Comparison of ENCODE assay signal across 10 cellular contexts in genomic region chr12:101941306-101942000, GRCh38.
A peak's percentile ranks its signal among the peaks of the same experiment; 100 is the strongest.
DNase-seq lines count a peak whose midpoint lies in the region; ATAC-seq and TF ChIP-seq lines count a peak whose summit lies in the region.
"Had no signal": no experiment of that assay in that cellular context is flagged by ENCODE, and none has a peak within 500 bp of the region (broad histone marks: within the 10 kb centered on the region; RNA-seq: fewer than 3 reads in every experiment).

No MANE protein-coding gene starts in this region.

- H4K20me1 ChIP-seq in OCI-LY3 (ENCODE audit: insufficient read depth, low read length), result peaks cover 8% of the 10 kb centered on the region; the same call in 1 of the 2 replicates

- H3K4me2 ChIP-seq in OCI-LY3 (ENCODE audit: low read length), result peak overlapping the region; percentile 46

- ATAC-seq in GM19328 (IDR thresholded peaks at IDR 0.05; ENCODE audit: unreplicated experiment), result peak; percentile 77
- peak; percentile 87 for ATAC-seq in HG02885 (IDR thresholded peaks at IDR 0.05; ENCODE audit: poor library complexity, unreplicated experiment)
- peak; percentile 94 to 96 for ATAC-seq in stimulated activated naive B cell treated with anti-CD40 and anti-IgM and Interleukin-4, amounts not matched to agents 10 μg/mL and 1 μg/mL and 100 μg/mL, for 72 hours (replicated peaks)
- ATAC-seq in sciatic nerve, result no peak

- peak overlapping the region; percentile 1; the same call in 1 of the 2 replicates for H3K4me3 ChIP-seq in OCI-LY3 (ENCODE audit: low read length)
- H3K4me3 ChIP-seq: cardiac muscle cell, spleen had no signal

- intact Hi-C loops in sciatic nerve (cut with DNase I), result no loop called here

- H3K36me3 ChIP-seq in OCI-LY3 (replicated peaks; ENCODE audit: low read depth, low read length), result peaks cover 61% of the 10 kb centered on the region
- H3K36me3 ChIP-seq: cardiac muscle cell, spleen had no signal

- H3K79me2 ChIP-seq in OCI-LY3 (ENCODE audit: low read length), result peaks cover 66% of the 10 kb centered on the region

- peak overlapping the region; percentile 27 for H3K27ac Mint-ChIP-seq in stimulated activated naive B cell treated with anti-CD40 and anti-IgM and Interleukin-4, amounts not matched to agents 10 μg/mL and 1 μg/mL and 100 μg/mL, for 72 hours

- H3K4me1 Mint-ChIP-seq in stimulated activated naive B cell treated with anti-CD40 and anti-IgM and Interleukin-4, amounts not matched to agents 10 μg/mL and 1 μg/mL and 100 μg/mL, for 72 hours, result peaks cover 29 to 59% of the 10 kb centered on the region in 2 donors

- no peak overlapping the region for H3K4me3 Mint-ChIP-seq in stimulated activated naive B cell treated with anti-CD40 and anti-IgM and Interleukin-4, amounts not matched to agents 10 μg/mL and 1 μg/mL and 100 μg/mL, for 72 hours

- no peaks in the 10 kb centered on the region for H3K27me3 Mint-ChIP-seq in stimulated activated naive B cell treated with anti-CD40 and anti-IgM and Interleukin-4, amounts not matched to agents 10 μg/mL and 1 μg/mL and 100 μg/mL, for 72 hours

- TF ChIP-seq CTCF in OCI-LY3 (IDR thresholded peaks at IDR 0.05; ENCODE audit: low read depth, low read length), result no peak

- H3K4me1 ChIP-seq in OCI-LY3 (ENCODE audit: low read length), result peaks cover 59% of the 10 kb centered on the region

- H2AFZ ChIP-seq in OCI-LY3 (ENCODE audit: low read depth, low read length), result no peak overlapping the region

- H3K27me3 ChIP-seq in OCI-LY3 (ENCODE audit: low read depth, low read length), result no peaks in the 10 kb centered on the region
- H3K27me3 ChIP-seq: cardiac muscle cell, spleen had no signal

- DNase-seq in stimulated activated naive B cell treated with anti-CD40 and anti-IgM and Interleukin-4, amounts not matched to agents 10 μg/mL and 1 μg/mL and 100 μg/mL, for 72 hours, result no peak
- no peak for DNase-seq in NCI-H69 (lab: John Stamatoyannopoulos, UW)
- no peak for DNase-seq in kidney tubule cell (ENCODE audit: low spot score)
- DNase-seq in sciatic nerve (ENCODE audit: low spot score), result no peak
- DNase-seq: activated CD4-positive, CD25-positive, alpha-beta regulatory T cell treated with anti-CD3 and anti-CD28 coated beads, Interleukin-2, amount 50 U/mL, for 72 hours; spleen had no signal

- no peaks in the 10 kb centered on the region for H3K9me3 Mint-ChIP-seq in stimulated activated naive B cell treated with anti-CD40 and anti-IgM and Interleukin-4, amounts not matched to agents 10 μg/mL and 1 μg/mL and 100 μg/mL, for 72 hours

- peaks cover 2 to 4% of the 10 kb centered on the region in 2 donors for H3K36me3 Mint-ChIP-seq in stimulated activated naive B cell treated with anti-CD40 and anti-IgM and Interleukin-4, amounts not matched to agents 10 μg/mL and 1 μg/mL and 100 μg/mL, for 72 hours

- peak overlapping the region; percentile 93 for H3K27ac ChIP-seq in OCI-LY3 (ENCODE audit: low read length)
- H3K27ac ChIP-seq: cardiac muscle cell had no signal

- peak overlapping the region; percentile 47; the same call in 1 of the 2 replicates for H3K9ac ChIP-seq in OCI-LY3 (ENCODE audit: low read length)

- no peaks in the 10 kb centered on the region for H3K9me3 ChIP-seq in OCI-LY3 (ENCODE audit: insufficient read depth, low read length)
- H3K9me3 ChIP-seq: spleen had no signal
